Comparison of ENCODE assay signal across 8 cellular contexts in genomic region chr10:6173203-6173602, GRCh38. TPM values are rescaled to one million over a fixed set of nuclear protein-coding genes. Genes with fewer than 3 reads are reported as not detected.
DNase-seq lines count a peak whose midpoint lies in the region; ATAC-seq and TF ChIP-seq lines count a peak whose summit lies in the region.

No MANE protein-coding gene starts in this region.

- H3K27me3 ChIP-seq in AG04450 (ENCODE audit: control insufficient read depth, insufficient read depth, low read length) (no peaks in the 10 kb centered on the region), MM.1S (replicated peaks; ENCODE audit: insufficient read depth, low read length) (no peaks in the 10 kb centered on the region), lower lobe of right lung (ENCODE audit: low read depth) (no peaks in the 10 kb centered on the region), suprapubic skin (no peaks in the 10 kb centered on the region)

- no peak for ATAC-seq in lower lobe of right lung
- no peak for ATAC-seq in HG03520 (IDR thresholded peaks at IDR 0.05; ENCODE audit: unreplicated experiment)

- H3K36me3 ChIP-seq in MM.1S (replicated peaks; ENCODE audit: insufficient read depth, low read length) (no peaks in the 10 kb centered on the region; the same call in 1 of the 2 replicates), lower lobe of right lung (no peaks in the 10 kb centered on the region), suprapubic skin (no peaks in the 10 kb centered on the region)

- H3K9me3 ChIP-seq in AG04450 (ENCODE audit: control insufficient read depth, insufficient read depth, low read length) (no peaks in the 10 kb centered on the region; the same call in 1 of the 2 replicates), MM.1S (replicated peaks; ENCODE audit: insufficient read depth, low read length) (no peaks in the 10 kb centered on the region), lower lobe of right lung (no peaks in the 10 kb centered on the region), suprapubic skin (no peaks in the 10 kb centered on the region)

- no peaks in the 10 kb centered on the region for H4K20me1 ChIP-seq in MM.1S (ENCODE audit: insufficient read depth, low read length)

- H3K27me3 Mint-ChIP-seq in activated T-cell treated with anti-CD3 and anti-CD28 coated beads, Interleukin-2, amount 50 U/mL, for 24 hours, result no peaks in the 10 kb centered on the region

- no peak overlapping the region for H3K4me3 Mint-ChIP-seq in activated T-cell treated with anti-CD3 and anti-CD28 coated beads, Interleukin-2, amount 50 U/mL, for 24 hours

- 0 out of 2 replicates have a peak, but pooled peaks have one; percentile 14 for TF ChIP-seq CTCF in AG04450 (IDR thresholded peaks at IDR 0.05; ENCODE audit: low read depth, low read length)
- peak; percentile 13 for TF ChIP-seq CTCF in MM.1S (IDR thresholded peaks at IDR 0.05; ENCODE audit: low read length)
- peak; percentile 18 for TF ChIP-seq CTCF in lower lobe of right lung (IDR thresholded peaks at IDR 0.05)
- TF ChIP-seq CTCF in suprapubic skin (IDR thresholded peaks at IDR 0.05), result no peak

- no peak overlapping the region for H3K9ac ChIP-seq in MM.1S (ENCODE audit: low read length)

- no peak overlapping the region for H3K4me3 ChIP-seq in AG04450 (ENCODE audit: low read depth, low read length)
- H3K4me3 ChIP-seq in MM.1S (ENCODE audit: low read length), result no peak overlapping the region
- H3K4me3 ChIP-seq in lower lobe of right lung, result no peak overlapping the region
- no peak overlapping the region for H3K4me3 ChIP-seq in suprapubic skin

- H3F3A ChIP-seq in MM.1S (ENCODE audit: insufficient read depth, low read length), result no peaks in the 10 kb centered on the region; the same call in 1 of the 2 replicates

- H3K27ac ChIP-seq in AG04450 (ENCODE audit: low read depth, low read length), result no peak overlapping the region
- H3K27ac ChIP-seq in MM.1S (ENCODE audit: low read length), result no peak overlapping the region
- H3K27ac ChIP-seq in lower lobe of right lung, result no peak overlapping the region
- H3K27ac ChIP-seq in suprapubic skin, result no peak overlapping the region

- no peak overlapping the region for H2AFZ ChIP-seq in MM.1S (ENCODE audit: low read length)

- CTCF ChIA-PET in AG04450 (lab: Charles Lee), result interaction anchor here (3.2 kb wide), 1 partner anchor 228 kb away, joined by 18 read pairs; no protein-coding TSS in a partner anchor

- H3K9me3 Mint-ChIP-seq in activated T-cell treated with anti-CD3 and anti-CD28 coated beads, Interleukin-2, amount 50 U/mL, for 24 hours, result no peaks in the 10 kb centered on the region

- 84% methylated on average over 8 of the region's 8 CpGs for WGBS in suprapubic skin

- no peaks in the 10 kb centered on the region for H3K4me1 ChIP-seq in MM.1S (ENCODE audit: low read length)
- H3K4me1 ChIP-seq in lower lobe of right lung, result peaks cover 42% of the 10 kb centered on the region
- peaks cover 60% of the 10 kb centered on the region for H3K4me1 ChIP-seq in suprapubic skin

- POLR2A ChIA-PET in AG04450 (lab: Yijun Ruan, JAX), result interaction anchor here (2.6 kb wide), 1 partner anchor 29 kb away, joined by 13 read pairs; the partner anchor contains the start of gene PFKFB3

- H3K79me2 ChIP-seq in MM.1S (ENCODE audit: low read length), result peaks cover 62% of the 10 kb centered on the region

- peaks cover 84% of the 10 kb centered on the region for H3K4me1 Mint-ChIP-seq in activated T-cell treated with anti-CD3 and anti-CD28 coated beads, Interleukin-2, amount 50 U/mL, for 24 hours (ENCODE audit: low read depth)

- H3K36me3 Mint-ChIP-seq in activated T-cell treated with anti-CD3 and anti-CD28 coated beads, Interleukin-2, amount 50 U/mL, for 24 hours (ENCODE audit: low read depth), result peaks cover 72% of the 10 kb centered on the region

- no peak for DNase-seq in AG04450 (ENCODE audit: low read depth, low spot score)
- DNase-seq in MM.1S, result no peak
- DNase-seq in activated T-cell treated with anti-CD3 and anti-CD28 coated beads, Interleukin-2, amount 50 U/mL, for 24 hours, result peak; percentile 62
- no peak for DNase-seq in lower lobe of right lung
- no peak for DNase-seq in NCI-H146 treated with DMSO at 0.1 percent for 48 hours (lab: John Stamatoyannopoulos, UW; ENCODE audit: unreplicated experiment)
- DNase-seq in hippocampal formation (lab: John Stamatoyannopoulos, UW), result no peak
- no peak for DNase-seq in suprapubic skin (ENCODE audit: low spot score in 2 of 2)

- intact Hi-C loops in lower lobe of right lung (cut with DNase I), result no loop called here

- no peak for TF ChIP-seq EP300 in suprapubic skin (IDR thresholded peaks at IDR 0.05)

- TF ChIP-seq POLR2A in suprapubic skin (IDR thresholded peaks at IDR 0.05), result no peak

- peak overlapping the region; percentile 77 for H3K27ac Mint-ChIP-seq in activated T-cell treated with anti-CD3 and anti-CD28 coated beads, Interleukin-2, amount 50 U/mL, for 24 hours

- H3K4me2 ChIP-seq in MM.1S (ENCODE audit: low read depth, low read length), result no peak overlapping the region

- H3K9me2 ChIP-seq in MM.1S (replicated peaks; ENCODE audit: insufficient read depth, low read length), result no peaks in the 10 kb centered on the region

RNA-seq across cellular contexts. Expression of gene PFKFB3, which starts 29.5 kb away (rescaled TPM):
- 24.3 and 26.6 TPM in 2 replicates for polyA plus RNA-seq in AG04450 (2011; rRNA removed)
- polyA minus RNA-seq in AG04450 (2011; rRNA and poly(A)+ RNA removed), result 18.9 and 22.3 TPM in 2 replicates
- 78.5 TPM for total RNA-seq in lower lobe of right lung
- total RNA-seq in suprapubic skin, result 100 to 1,000 TPM in 1 of 4 donors, 10 to 100 TPM in 3; 40.1 to 115 (median 52.2) TPM

Comparison
In these comparisons a context has a peak if more than half of its experiments do, and no peak if none do; other contexts are left out.
1. CTCF ChIP-seq: peak in AG04450 (single experiment), MM.1S (single experiment) and lower lobe of right lung (single experiment); none in suprapubic skin (0 of 2).